1 cellular context compared by ENCODE assay signal in the genomic region with DNA sequence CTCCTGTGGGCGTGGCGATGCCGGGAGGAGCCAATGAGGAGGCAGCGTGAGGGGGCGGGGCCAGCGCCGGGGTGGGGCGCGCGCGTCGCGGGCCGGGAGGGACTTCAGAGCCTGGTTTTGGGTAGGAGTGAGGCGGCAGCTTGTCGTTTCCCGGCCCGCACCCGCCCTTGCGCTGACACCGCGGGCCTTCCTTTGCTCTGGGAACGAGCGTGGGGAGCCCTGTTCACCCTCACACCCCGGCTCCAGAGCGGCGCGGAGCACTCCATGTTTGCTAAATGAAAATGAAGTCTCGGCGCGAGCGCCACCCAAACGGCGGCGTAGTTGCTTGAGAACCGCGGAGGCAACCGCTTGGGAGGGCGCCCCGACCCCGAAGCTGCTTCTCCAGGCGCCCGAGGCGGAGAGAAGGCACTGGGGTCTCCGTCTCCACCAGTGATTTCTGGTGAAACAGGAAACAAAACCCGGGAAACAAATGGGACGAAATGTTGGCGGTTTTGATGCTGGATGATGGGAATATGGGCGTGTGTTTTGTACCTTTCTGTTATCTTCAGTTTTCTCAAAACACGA.
A peak's percentile ranks its signal among the peaks of the same experiment; 100 is the strongest.
TF ChIP-seq lines count a peak whose summit lies in the region.

No MANE protein-coding gene starts in this region.

TF ChIP-seq in H1, 55 proteins besides CTCF, POLR2A, EP300 and RAD21:
- no peak for TF ChIP-seq KDM1A (IDR thresholded peaks at IDR 0.05; ENCODE audit: borderline replicate concordance, low read length)
- TF ChIP-seq SUZ12 (IDR thresholded peaks at IDR 0.05; ENCODE audit: low read length): peak; percentile 48; the same call in 1 of the 2 replicates
- TF ChIP-seq TAF7 (optimal IDR thresholded peaks at IDR 0.05; ENCODE audit: borderline replicate concordance, low read depth, low read length): peak; percentile 17
- TF ChIP-seq TAF1 (IDR thresholded peaks at IDR 0.05; ENCODE audit: low read depth, low read length): peak; percentile 78
- peak; percentile 14 for TF ChIP-seq ASH2L (IDR thresholded peaks at IDR 0.05; ENCODE audit: low read length)
- TF ChIP-seq TEAD4 (IDR thresholded peaks at IDR 0.05; ENCODE audit: low read depth, low read length): no peak
- no peak for TF ChIP-seq RXRA (IDR thresholded peaks at IDR 0.05; ENCODE audit: insufficient read depth, low read depth, low read length)
- peak; percentile 9 for TF ChIP-seq PHF8 (conservative IDR thresholded peaks at IDR 0.05; ENCODE audit: low read depth, low read length)
- TF ChIP-seq EZH2 (IDR thresholded peaks at IDR 0.05; ENCODE audit: low read depth, low read length, severe bottlenecking): peak; percentile 55
- peak; percentile 41 for TF ChIP-seq SAP30 (IDR thresholded peaks at IDR 0.05; ENCODE audit: insufficient read depth, insufficient replicate concordance, low read length)
